Comparison of ENCODE assay signal across 28 cellular contexts in the genomic region with DNA sequence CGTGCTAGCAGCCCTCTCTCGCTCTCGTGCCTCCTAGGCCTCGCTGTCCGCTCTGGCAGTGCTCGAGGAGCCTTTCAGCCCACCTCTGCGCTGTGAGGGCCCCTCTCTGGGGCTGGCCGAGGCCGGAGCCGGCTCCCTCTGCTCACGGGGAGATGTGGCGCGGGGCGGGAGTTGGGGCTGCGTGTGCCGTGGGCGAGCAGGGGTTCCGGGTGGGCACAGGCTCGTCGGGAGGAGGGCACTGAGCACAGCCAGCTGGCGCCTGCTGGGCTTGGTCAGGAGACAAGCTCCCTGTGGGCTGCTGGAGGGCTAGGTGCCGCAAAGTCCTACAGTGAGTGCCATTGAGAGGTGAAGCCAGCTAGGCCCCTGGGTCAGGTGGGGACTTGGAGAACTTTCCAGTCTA.
A peak's percentile ranks its signal among the peaks of the same experiment; 100 is the strongest.
DNase-seq lines count a peak whose midpoint lies in the region; ATAC-seq, FAIRE-seq and TF ChIP-seq lines count a peak whose summit lies in the region.
"Had no signal": no experiment of that assay in that cellular context is flagged by ENCODE, and none has a peak within 500 bp of the region (broad histone marks: within the 10 kb centered on the region; RNA-seq: fewer than 3 reads in every experiment).

No MANE protein-coding gene starts in this region.

- H3K4me1 ChIP-seq in left ventricle myocardium inferior (no peaks in the 10 kb centered on the region), kidney (ENCODE audit: control insufficient read depth in 1 of 2, insufficient read depth in 1 of 2, low read depth in 1 of 2, low read length in 2 of 2) (no peaks in the 10 kb centered on the region), neuronal stem cell (ENCODE audit: control insufficient read depth in 2 of 2, insufficient read depth in 1 of 2, low read depth in 1 of 2, low read length in 2 of 2) (peaks cover 0 to 19% of the 10 kb centered on the region in 2 donors), testis (peaks cover 8% of the 10 kb centered on the region)
- H3K4me1 ChIP-seq: BE2C, BLaER1 had no signal

- no peak for FAIRE-seq in kidney (lab: Jason Lieb, UNC)
- FAIRE-seq: A204.1, GM12878, GM12892, GM18507 had no signal

- H3K14ac ChIP-seq in neuronal stem cell (ENCODE audit: low read length) = no peak overlapping the region

- no peak overlapping the region for H2BK120ac ChIP-seq in neuronal stem cell (ENCODE audit: low read depth, low read length)

- no peak overlapping the region for H2AK5ac ChIP-seq in neuronal stem cell (ENCODE audit: low read depth, low read length)

- H4K91ac ChIP-seq in neuronal stem cell (ENCODE audit: low read depth, low read length, poor library complexity) = no peak overlapping the region

- no peak for TF ChIP-seq CTCF in left ventricle myocardium inferior (IDR thresholded peaks at IDR 0.05; ENCODE audit: borderline replicate concordance)
- no peak for TF ChIP-seq CTCF in kidney (IDR thresholded peaks at IDR 0.05; ENCODE audit: borderline replicate concordance, extremely low read depth, insufficient read depth)
- no peak for TF ChIP-seq CTCF in testis (IDR thresholded peaks at IDR 0.05)

- H2BK15ac ChIP-seq in neuronal stem cell (ENCODE audit: low read length) = no peak overlapping the region

- H3K27ac ChIP-seq in left ventricle myocardium inferior (replicated peaks) (no peak overlapping the region), kidney (ENCODE audit: low read depth in 2 of 2, low read length in 2 of 2) (no peak overlapping the region), neuronal stem cell (replicated peaks; ENCODE audit: low read length) (no peak overlapping the region), testis (no peak overlapping the region)
- H3K27ac ChIP-seq: BLaER1 had no signal

- ATAC-seq in Right ventricle myocardium inferior = no peak
- ATAC-seq in HG02678 (IDR thresholded peaks at IDR 0.05; ENCODE audit: unreplicated experiment) = no peak
- ATAC-seq: GM12878 had no signal

- no peak overlapping the region for H2BK12ac ChIP-seq in neuronal stem cell (ENCODE audit: low read length)

- H3K4ac ChIP-seq in neuronal stem cell (ENCODE audit: low read length) = no peak overlapping the region

- peak overlapping the region; percentile 80 for H3K18ac ChIP-seq in neuronal stem cell (ENCODE audit: low read length)

- H3K79me1 ChIP-seq in neuronal stem cell (ENCODE audit: low read depth, low read length) = no peaks in the 10 kb centered on the region

- H3K23ac ChIP-seq in neuronal stem cell (ENCODE audit: low read depth, low read length, poor library complexity) = no peak overlapping the region

- no peak for TF ChIP-seq POLR2A in testis (IDR thresholded peaks at IDR 0.05)

- H4K8ac ChIP-seq in neuronal stem cell (ENCODE audit: low read depth, low read length) = no peak overlapping the region

- H2BK5ac ChIP-seq in neuronal stem cell (ENCODE audit: low read length) = peak overlapping the region; percentile 68

- H3K4me3 ChIP-seq in left ventricle myocardium inferior = no peak overlapping the region
- no peak overlapping the region for H3K4me3 ChIP-seq in kidney (ENCODE audit: low read length in 2 of 2)
- H3K4me3 ChIP-seq in neuronal stem cell (ENCODE audit: low read length in 2 of 2) = no peak overlapping the region
- peak overlapping the region; percentile 34 to 54 for H3K4me3 ChIP-seq in testis
- H3K4me3 ChIP-seq: BLaER1, GM12878 had no signal

- H3K27me3 ChIP-seq in left ventricle myocardium inferior (ENCODE audit: low read depth) (no peaks in the 10 kb centered on the region), neuronal stem cell (ENCODE audit: control insufficient read depth in 3 of 3, insufficient read depth in 3 of 3, low read depth in 1 of 3, low read length in 3 of 3) (no peaks in the 10 kb centered on the region), testis (no peaks in the 10 kb centered on the region)
- H3K27me3 ChIP-seq: BE2C, BLaER1 had no signal

- H3K9me3 ChIP-seq in left ventricle myocardium inferior (replicated peaks) (peaks cover 5% of the 10 kb centered on the region), kidney (ENCODE audit: control insufficient read depth in 1 of 2, low read length in 2 of 2) (no peaks in the 10 kb centered on the region), neuronal stem cell (replicated peaks in 1 of 2; ENCODE audit: control insufficient read depth in 2 of 2, insufficient read depth in 1 of 2, low read depth in 1 of 2, low read length in 2 of 2) (peaks cover 0 to 2% of the 10 kb centered on the region in 2 donors), testis (no peaks in the 10 kb centered on the region)
- H3K9me3 ChIP-seq: BE2C had no signal

- H3K4me2 ChIP-seq in neuronal stem cell (ENCODE audit: insufficient read depth, low read length, poor library complexity, severe bottlenecking) = no peak overlapping the region
- H3K4me2 ChIP-seq: BLaER1 had no signal

- H3K36me3 ChIP-seq in left ventricle myocardium inferior (no peaks in the 10 kb centered on the region), kidney (ENCODE audit: control insufficient read depth in 1 of 2, insufficient read depth in 2 of 2, low read length in 2 of 2) (no peaks in the 10 kb centered on the region), neuronal stem cell (replicated peaks in 1 of 2; ENCODE audit: control insufficient read depth in 2 of 2, insufficient read depth in 2 of 2, low read length in 2 of 2) (no peaks in the 10 kb centered on the region), testis (ENCODE audit: low read depth, missing control alignments) (no peaks in the 10 kb centered on the region)
- H3K36me3 ChIP-seq: BE2C, BLaER1 had no signal

- DNase-seq in Right ventricle myocardium inferior (ENCODE audit: missing footprints) (peak; percentile 56), left ventricle myocardium inferior (no peak), kidney (peak; percentile 66), neuronal stem cell (ENCODE audit: low spot score) (no peak), testis (no peak), nucleus accumbens (lab: John Stamatoyannopoulos, UW) (no peak)
- DNase-seq in activated CD8-positive, alpha-beta memory T cell treated with anti-CD3 and anti-CD28 coated beads for 24 hours = no peak
- DNase-seq: 8988T; ACHN; BE2C; C1 segment of cervical spinal cord; CD4-positive, alpha-beta memory T cell; CD4-positive, CD25-positive, alpha-beta regulatory T cell; CD8-positive, alpha-beta memory T cell; COR-L47; DMS 273 treated with DMSO at 0.1 percent for 48 hours; DMS153; DMS53; DMS79; DND-41; EL; GDM1 had no signal

- WGBS in neuronal stem cell (ENCODE audit: extremely low coverage in 2 of 2, insufficient read length in 2 of 2, insufficient replicate concordance in 1 of 2), 2 donors = no CpG with 5 or more reads among the region's 22 CpGs
- 65 to 73% methylated on average over 14 to 20 of the region's 22 CpGs for WGBS in testis, 2 donors

- intact Hi-C loops in Right ventricle myocardium inferior (cut with DNase I) (no loop called here), left ventricle myocardium inferior (cut with micrococcal nuclease) (no loop called here), kidney (cut with DNase I) (no loop called here), testis (cut with DNase I; ENCODE audit: low total_unique reads) (no loop called here)

- H3K9ac ChIP-seq in kidney (ENCODE audit: low read length in 2 of 2) (no peak overlapping the region), neuronal stem cell (ENCODE audit: low read depth, low read length, poor library complexity) (peak overlapping the region; percentile 74)
- H3K9ac ChIP-seq: BLaER1 had no signal

- H2AFZ ChIP-seq in neuronal stem cell (ENCODE audit: low read length) = no peak overlapping the region

Comparison
In these comparisons a context has a peak if more than half of its experiments do, and no peak if none do; other contexts are left out.
1. DNase-seq: peak in Right ventricle myocardium inferior (single experiment) and kidney (single experiment); none in left ventricle myocardium inferior (single experiment), neuronal stem cell (single experiment), testis (single experiment), activated CD8-positive, alpha-beta memory T cell treated with anti-CD3 and anti-CD28 coated beads for 24 hours (single experiment) and nucleus accumbens (0 of 56).
2. H3K4me3 ChIP-seq: peak in testis (2 of 2); none in left ventricle myocardium inferior (single experiment), kidney (0 of 2) and neuronal stem cell (0 of 2).